In genomic region chr3:134205426-134205825, GRCh38 we compare ENCODE assay signal across 20 cellular contexts. TPM values are rescaled to one million over a fixed set of nuclear protein-coding genes. Genes with fewer than 3 reads are reported as not detected.
DNase-seq lines count a peak whose midpoint lies in the region; ATAC-seq and TF ChIP-seq lines count a peak whose summit lies in the region.
"Had no signal": no experiment of that assay in that cellular context is flagged by ENCODE, and none has a peak within 500 bp of the region (broad histone marks: within the 10 kb centered on the region; RNA-seq: fewer than 3 reads in every experiment).

No MANE protein-coding gene starts in this region.

- DNase-seq in NCI-H2171 treated with DMSO at 0.1 percent for 48 hours (lab: John Stamatoyannopoulos, UW) = peak; percentile 3
- no peak for DNase-seq in NCI-H2171 (lab: John Stamatoyannopoulos, UW)
- peak; percentile 80 for DNase-seq in G401 (ENCODE audit: low spot score)
- peak; percentile 77 for DNase-seq in cerebellar cortex (ENCODE audit: low spot score)
- no peak for DNase-seq in trophoblast cell
- no peak for DNase-seq in nephron progenitor cell
- no peak for DNase-seq in anterior cingulate cortex (lab: John Stamatoyannopoulos, UW)
- no peak for DNase-seq in Right ventricle myocardium superior
- DNase-seq: 8988T; ACHN; BE2C; Caco-2; Calu3; CD4-positive, alpha-beta T cell; CD8-positive, alpha-beta T cell; DMS79 treated with DMSO at 0.1 percent for 48 hours; GDM1 had no signal

- H3K4me1 ChIP-seq in trophoblast cell (ENCODE audit: control insufficient read depth in 1 of 2, insufficient read depth in 2 of 2, low read length in 2 of 2) = peaks cover 3 to 4% of the 10 kb centered on the region in 2 experiments
- H3K4me1 ChIP-seq: BE2C, BLaER1, Caco-2 had no signal

- no peak overlapping the region for H3K18ac ChIP-seq in trophoblast cell (ENCODE audit: low read length)

- TF ChIP-seq CTCF in nephron progenitor cell (IDR thresholded peaks at IDR 0.05) = no peak

- H2BK5ac ChIP-seq in trophoblast cell (ENCODE audit: low read depth, low read length, poor library complexity) = no peak overlapping the region

- no peak overlapping the region for H3K23ac ChIP-seq in trophoblast cell (ENCODE audit: low read length)

- H4K91ac ChIP-seq in trophoblast cell (ENCODE audit: low read depth, low read length) = no peak overlapping the region

- H4K8ac ChIP-seq in trophoblast cell (ENCODE audit: low read depth, low read length) = no peak overlapping the region

- H2AK5ac ChIP-seq in trophoblast cell (ENCODE audit: low read length) = no peak overlapping the region

- H3K36me3 Mint-ChIP-seq in nephron progenitor cell (ENCODE audit: low read depth) = peaks cover 61% of the 10 kb centered on the region

- H2AFZ ChIP-seq in trophoblast cell (ENCODE audit: insufficient read depth, low read length, poor library complexity) = no peak overlapping the region

- H3K4me2 ChIP-seq in trophoblast cell (ENCODE audit: low read length) = no peak overlapping the region
- H3K4me2 ChIP-seq: BLaER1 had no signal

- H2BK12ac ChIP-seq in trophoblast cell (ENCODE audit: low read length) = peak overlapping the region; percentile 17

- no peak for ATAC-seq in Right ventricle myocardium superior (ENCODE audit: poor library complexity)
- ATAC-seq: CD8-positive, alpha-beta T cell; GM12878 had no signal

- H3K4me3 ChIP-seq in trophoblast cell (ENCODE audit: low read depth, low read length) = no peak overlapping the region
- H3K4me3 ChIP-seq: BLaER1, GM12878 had no signal

- no peaks in the 10 kb centered on the region for H3K4me1 Mint-ChIP-seq in nephron progenitor cell
- H3K4me1 Mint-ChIP-seq: CD14-positive monocyte had no signal

- no peaks in the 10 kb centered on the region for H3K79me2 ChIP-seq in trophoblast cell (ENCODE audit: control insufficient read depth, insufficient read depth, low read length, poor library complexity)

- H3K4me3 Mint-ChIP-seq in nephron progenitor cell = no peak overlapping the region
- H3K4me3 Mint-ChIP-seq: CD14-positive monocyte; CD4-positive, alpha-beta T cell; CD8-positive, alpha-beta T cell had no signal

- intact Hi-C loops in Right ventricle myocardium superior (cut with DNase I) = no loop called here

- in situ Hi-C loops in G401 (cut with HindIII; ENCODE audit: low sequenced_read_pairs) = no loop called here

- H3K79me1 ChIP-seq in trophoblast cell (ENCODE audit: low read length) = peaks cover 3% of the 10 kb centered on the region

- no peak overlapping the region for H3K14ac ChIP-seq in trophoblast cell (ENCODE audit: low read length)

- H4K12ac ChIP-seq in trophoblast cell (ENCODE audit: low read depth, low read length) = no peak overlapping the region

- no peak overlapping the region for H2BK120ac ChIP-seq in trophoblast cell (ENCODE audit: insufficient read depth, low read length, poor library complexity)

- WGBS in trophoblast cell (ENCODE audit: extremely low coverage, insufficient coverage, insufficient read length) = no CpG with 5 or more reads among the region's 3 CpGs

- H3K27me3 Mint-ChIP-seq in nephron progenitor cell (ENCODE audit: low read depth, poor library complexity) = no peaks in the 10 kb centered on the region
- H3K27me3 Mint-ChIP-seq: CD4-positive, alpha-beta T cell had no signal

- H3K9me3 ChIP-seq in trophoblast cell (ENCODE audit: insufficient read depth, low read depth, low read length) = no peaks in the 10 kb centered on the region
- H3K9me3 ChIP-seq: BE2C, BLaER1, Caco-2 had no signal

- no peak overlapping the region for H3K9ac ChIP-seq in trophoblast cell (ENCODE audit: low read length)
- H3K9ac ChIP-seq: BLaER1 had no signal

- H3K27ac ChIP-seq in trophoblast cell (ENCODE audit: low read depth, low read length) = no peak overlapping the region
- H3K27ac ChIP-seq: BLaER1 had no signal

- no peaks in the 10 kb centered on the region for H3K36me3 ChIP-seq in trophoblast cell (ENCODE audit: control insufficient read depth in 1 of 2, insufficient read depth in 2 of 2, low read length in 2 of 2)
- H3K36me3 ChIP-seq: BLaER1 had no signal

- no peak overlapping the region for H3K27ac Mint-ChIP-seq in nephron progenitor cell
- H3K27ac Mint-ChIP-seq: CD14-positive monocyte; CD4-positive, alpha-beta T cell; CD8-positive, alpha-beta T cell had no signal

- H3K9me3 Mint-ChIP-seq in nephron progenitor cell = no peaks in the 10 kb centered on the region
- H3K9me3 Mint-ChIP-seq: CD4-positive, alpha-beta T cell; CD8-positive, alpha-beta T cell had no signal

- H3K4ac ChIP-seq in trophoblast cell (ENCODE audit: low read depth, low read length) = no peak overlapping the region

- H3K27me3 ChIP-seq in trophoblast cell (ENCODE audit: insufficient read depth, low read length) = no peaks in the 10 kb centered on the region
- H3K27me3 ChIP-seq: BE2C, BLaER1 had no signal

RNA-seq across cellular contexts. Expression of gene RYK, which starts 45.2 kb away (rescaled TPM):
- 88.1 and 131 TPM in 2 replicates for total RNA-seq in G401 (2014; rRNA removed; shearing (Covaris generic))
- polyA plus RNA-seq in trophoblast cell (2013) = 52.2 and 52.9 TPM in 2 replicates
- 34.2 TPM for total RNA-seq in Right ventricle myocardium superior

Comparison
In these comparisons a context has a peak if more than half of its experiments do, and no peak if none do; other contexts are left out.
1. DNase-seq: peak in NCI-H2171 treated with DMSO at 0.1 percent for 48 hours (single experiment), G401 (single experiment) and cerebellar cortex (single experiment); none in NCI-H2171 (single experiment), trophoblast cell (0 of 2), nephron progenitor cell (single experiment), anterior cingulate cortex (0 of 58) and Right ventricle myocardium superior (single experiment).